Comparison of ENCODE assay signal across 8 cellular contexts in genomic region chr15:31364301-31365031, GRCh38. TPM values are rescaled to one million over a fixed set of nuclear protein-coding genes. Genes with fewer than 3 reads are reported as not detected.
DNase-seq lines count a peak whose midpoint lies in the region; ATAC-seq, FAIRE-seq and TF ChIP-seq lines count a peak whose summit lies in the region.

No MANE protein-coding gene starts in this region.

- no peaks in the 10 kb centered on the region for H3K9me3 ChIP-seq in H9 (ENCODE audit: control insufficient read depth, low read depth, low read length)
- H3K9me3 ChIP-seq in H1 (ENCODE audit: insufficient read depth in 2 of 2, low read depth in 1 of 2, low read length in 1 of 2): no peaks in the 10 kb centered on the region

- no peak overlapping the region for H3K4me3 ChIP-seq in H1 (ENCODE audit: extremely low read depth in 1 of 4, insufficient read depth in 2 of 4, low read depth in 3 of 4, low read length in 4 of 4)

- no peak overlapping the region for H2BK20ac ChIP-seq in H9 (ENCODE audit: low read depth, low read length, poor library complexity, severe bottlenecking)
- H2BK20ac ChIP-seq in H1 (ENCODE audit: low read length): peak overlapping the region; percentile 5; the same call in 1 of the 2 replicates

- H3K56ac ChIP-seq in H9 (ENCODE audit: insufficient read length, low read depth, low read length): no peak overlapping the region
- H3K56ac ChIP-seq in H1 (replicated peaks; ENCODE audit: insufficient read length, low read depth, low read length): no peak overlapping the region

- H3K36me3 Mint-ChIP-seq in H9 (ENCODE audit: insufficient read depth in 1 of 3, low read depth in 3 of 3) (peaks cover under 1 to 8% (median 4%) of the 10 kb centered on the region in 3 experiments; a peak in 2 of 7 replicates), progenitor cell of endocrine pancreas (ENCODE audit: insufficient read depth) (no peaks in the 10 kb centered on the region)

- H3K18ac ChIP-seq in H9 (ENCODE audit: insufficient read length, low read depth, low read length) (no peak overlapping the region), H1 (ENCODE audit: extremely low read depth, low read length) (peak overlapping the region; percentile 0)

- H3T11ph ChIP-seq in H9 (ENCODE audit: low read length): no peak overlapping the region

- ATAC-seq in GM19324 (IDR thresholded peaks at IDR 0.05; ENCODE audit: low FRiP score, unreplicated experiment) (no peak), GM18517 (IDR thresholded peaks at IDR 0.05; ENCODE audit: unreplicated experiment) (no peak)

- H3K79me1 ChIP-seq in H9 (ENCODE audit: insufficient read depth, low read depth, low read length, poor library complexity, severe bottlenecking) (no peaks in the 10 kb centered on the region), H1 (ENCODE audit: low read depth, low read length) (peaks cover 16% of the 10 kb centered on the region)

- H3K27ac ChIP-seq in H9 (ENCODE audit: insufficient read length, low read depth, low read length): no peak overlapping the region
- H3K27ac ChIP-seq in H1 (ENCODE audit: low read depth, low read length): no peak overlapping the region

- H4K20me1 ChIP-seq in H9 (ENCODE audit: control insufficient read depth, insufficient read depth, insufficient read length): no peaks in the 10 kb centered on the region
- peaks cover 8 to 18% of the 10 kb centered on the region in 2 experiments for H4K20me1 ChIP-seq in H1 (replicated peaks in 1 of 2; ENCODE audit: control insufficient read depth in 1 of 2, insufficient read depth in 2 of 2, low read length in 2 of 2)

- WGBS in H9 (ENCODE audit: extremely low coverage, insufficient read length, low lambda C conversion rate): no CpG with 5 or more reads among the region's 10 CpGs
- 78% methylated on average over 10 of the region's 10 CpGs; no CpG with 5 or more reads in 1 of the 2 experiments for WGBS in H1 (ENCODE audit: extremely low coverage in 1 of 2, insufficient coverage in 1 of 2, insufficient read length in 1 of 2, insufficient replicate concordance in 2 of 2, low coverage in 1 of 2, low lambda C conversion rate in 2 of 2, missing lambda C conversion rate in 1 of 2), 2 experiments

- peaks cover under 1 to 6% of the 10 kb centered on the region in 2 experiments; a peak in 3 of 5 replicates for H3K9me3 Mint-ChIP-seq in H9
- no peaks in the 10 kb centered on the region for H3K9me3 Mint-ChIP-seq in progenitor cell of endocrine pancreas (ENCODE audit: low read depth)

- peaks cover 29% of the 10 kb centered on the region for H3K4me1 ChIP-seq in H9 (ENCODE audit: insufficient read depth, low read length)
- peaks cover 11 to 61% (median 51%) of the 10 kb centered on the region in 4 experiments for H3K4me1 ChIP-seq in H1 (replicated peaks in 1 of 4; ENCODE audit: control insufficient read depth in 3 of 4, insufficient read depth in 4 of 4, low read length in 3 of 4)

- no peak overlapping the region for H2BK15ac ChIP-seq in H9 (ENCODE audit: low read depth, low read length)
- peak overlapping the region; percentile 65; the same call in 1 of the 2 replicates for H2BK15ac ChIP-seq in H1 (ENCODE audit: low read length)

- POLR2A ChIA-PET in H1 (lab: Charles Lee; ENCODE audit: partially characterized antibody): interaction anchor here (1.0 to 1.9 kb wide), 3 partner anchors 9 to 38 kb away, joined by 3 to 6 read pairs (median 4); partner anchors contain the start of gene KLF13

- no peak overlapping the region for H3K9ac ChIP-seq in H9 (ENCODE audit: extremely low read depth, insufficient read length, low read length)
- no peak overlapping the region for H3K9ac ChIP-seq in H1 (replicated peaks in 1 of 4; ENCODE audit: extremely low read depth in 1 of 4, low read depth in 3 of 4, low read length in 3 of 4)

- H3K4ac ChIP-seq in H9 (ENCODE audit: low read depth, low read length) (no peak overlapping the region), H1 (replicated peaks; ENCODE audit: insufficient read length, low read depth, low read length) (no peak overlapping the region)

- H3K23ac ChIP-seq in H9 (ENCODE audit: insufficient read length, low read depth, low read length) (no peak overlapping the region), H1 (ENCODE audit: insufficient read length) (no peak overlapping the region)

- CTCF ChIA-PET in H1 (lab: Charles Lee; ENCODE audit: partially characterized antibody): interaction anchor here (0.9 to 3.6 kb wide), 8 partner anchors 11 to 236 kb away, joined by 3 to 31 read pairs (median 4); no protein-coding TSS in a partner anchor

- H3K27me3 ChIP-seq in H9 (ENCODE audit: insufficient read depth, low read length) (no peaks in the 10 kb centered on the region), H1 (replicated peaks in 1 of 4; ENCODE audit: control insufficient read depth in 3 of 4, extremely low read depth in 1 of 4, insufficient read depth in 3 of 4, low read length in 3 of 4) (no peaks in the 10 kb centered on the region)

- H3K4me2 ChIP-seq in H9 (ENCODE audit: insufficient read depth, insufficient read length, low read length) (no peak overlapping the region), H1 (ENCODE audit: insufficient read depth in 1 of 2, low read depth in 2 of 2, low read length in 2 of 2) (peak overlapping the region; percentile 33 to 37; a peak in 3 of 4 replicates)

- H2AK5ac ChIP-seq in H9 (ENCODE audit: insufficient read length, low read length): no peak overlapping the region
- 0 out of 2 replicates have a peak overlapping the region, but pooled peaks have one; percentile 26 for H2AK5ac ChIP-seq in H1 (ENCODE audit: low read depth, low read length)

- H3K23me2 ChIP-seq in H9 (ENCODE audit: insufficient read length, low read depth, low read length, poor library complexity, severe bottlenecking): peaks cover 2% of the 10 kb centered on the region
- H3K23me2 ChIP-seq in H1 (ENCODE audit: low read depth, low read length): no peaks in the 10 kb centered on the region

- no peak for TF ChIP-seq EP300 in H1 (IDR thresholded peaks at IDR 0.05; ENCODE audit: borderline replicate concordance in 1 of 2, low read depth in 2 of 2, low read length in 2 of 2)

- H3K4me1 Mint-ChIP-seq in H9: peaks cover 77 to 85% of the 10 kb centered on the region in 2 experiments
- H3K4me1 Mint-ChIP-seq in progenitor cell of endocrine pancreas (ENCODE audit: low read depth): peaks cover 42% of the 10 kb centered on the region

- H3K27me3 Mint-ChIP-seq in H9 (ENCODE audit: low read depth) (no peaks in the 10 kb centered on the region; the same call in none of the 2 replicates), progenitor cell of endocrine pancreas (no peaks in the 10 kb centered on the region)

- no peak overlapping the region for H2AFZ ChIP-seq in H9 (ENCODE audit: low read length)
- H2AFZ ChIP-seq in H1 (ENCODE audit: low read length): no peak overlapping the region

- H4K8ac ChIP-seq in H9 (replicated peaks; ENCODE audit: insufficient read length, low read depth, low read length): no peak overlapping the region
- no peak overlapping the region for H4K8ac ChIP-seq in H1 (ENCODE audit: extremely low read depth, insufficient read depth, low read length)

- no peak overlapping the region for H4K5ac ChIP-seq in H9 (ENCODE audit: insufficient read length, low read depth, low read length)
- H4K5ac ChIP-seq in H1 (ENCODE audit: insufficient read length, low read depth, low read length): no peak overlapping the region

- no peak overlapping the region for H3K4me3 Mint-ChIP-seq in H9
- H3K4me3 Mint-ChIP-seq in progenitor cell of endocrine pancreas (ENCODE audit: low read depth): no peak overlapping the region

- TF ChIP-seq RAD21 in H1 (IDR thresholded peaks at IDR 0.05 in 1 of 2, conservative IDR thresholded peaks at IDR 0.05 in 1 of 2; ENCODE audit: low read depth in 2 of 2, low read length in 2 of 2): no peak

- H3K79me2 ChIP-seq in H9 (ENCODE audit: insufficient read depth, low read length) (no peaks in the 10 kb centered on the region; the same call in 1 of the 2 replicates), H1 (ENCODE audit: control insufficient read depth in 1 of 2, insufficient read depth in 2 of 2, low read length in 2 of 2) (peaks cover 0 to 50% of the 10 kb centered on the region in 2 experiments; a peak in 2 of 4 replicates)

- H2BK12ac ChIP-seq in H9 (ENCODE audit: insufficient read length, low read depth, low read length): no peak overlapping the region
- H2BK12ac ChIP-seq in H1 (ENCODE audit: low read depth, low read length): no peak overlapping the region; the same call in 1 of the 2 replicates

- DNase-seq in H9 (peak; percentile 63), OCI-M2 (lab: John Stamatoyannopoulos, UW; ENCODE audit: unreplicated experiment) (peak; percentile 14), H1 (ENCODE audit: low read depth in 1 of 2, low spot score in 2 of 2) (no peak), progenitor cell of endocrine pancreas (ENCODE audit: low spot score, unreplicated experiment) (no peak), NCI-H1930 (lab: John Stamatoyannopoulos, UW) (no peak), NCI-H510A (lab: John Stamatoyannopoulos, UW) (no peak)

- no peak overlapping the region for H3K27ac Mint-ChIP-seq in H9
- peak overlapping the region; percentile 45 for H3K27ac Mint-ChIP-seq in progenitor cell of endocrine pancreas

- H2BK120ac ChIP-seq in H9 (ENCODE audit: low read depth, low read length, poor library complexity, severe bottlenecking) (no peak overlapping the region), H1 (replicated peaks; ENCODE audit: low read depth, low read length) (no peak overlapping the region)

- H4K91ac ChIP-seq in H9 (ENCODE audit: insufficient read length, low read depth, low read length) (no peak overlapping the region), H1 (replicated peaks; ENCODE audit: insufficient read length, low read length) (peak overlapping the region; percentile 25)

- no peak for FAIRE-seq in H1 (lab: Jason Lieb, UNC)

- no peak for TF ChIP-seq POLR2A in H1 (IDR thresholded peaks at IDR 0.05; ENCODE audit: control extremely low read depth in 1 of 2, low read depth in 2 of 2, low read length in 2 of 2)

- H3K36me3 ChIP-seq in H1 (ENCODE audit: control insufficient read depth in 2 of 4, insufficient read depth in 4 of 4, low read length in 3 of 4): no peaks in the 10 kb centered on the region

- no peak overlapping the region; the same call in 1 of the 2 replicates for H3K14ac ChIP-seq in H9 (ENCODE audit: insufficient read depth, low read length)
- H3K14ac ChIP-seq in H1 (ENCODE audit: insufficient read length): no peak overlapping the region

- no peak for TF ChIP-seq CTCF in H9 (conservative IDR thresholded peaks at IDR 0.05)
- TF ChIP-seq CTCF in H1 (IDR thresholded peaks at IDR 0.05; ENCODE audit: control extremely low read depth in 1 of 3, insufficient read depth in 1 of 3, low read depth in 1 of 3, low read length in 3 of 3): no peak
- no peak for TF ChIP-seq CTCF in progenitor cell of endocrine pancreas (IDR thresholded peaks at IDR 0.05; ENCODE audit: unreplicated experiment)

- H2BK5ac ChIP-seq in H9 (ENCODE audit: insufficient read length, low read length) (no peak overlapping the region), H1 (ENCODE audit: low read depth, low read length) (peak overlapping the region; percentile 38; the same call in 1 of the 2 replicates)

RNA-seq across cellular contexts. Expression of gene KLF13, which starts 37.8 kb away (rescaled TPM):
- total RNA-seq in H9 (2021): 30.6 and 33.4 TPM in 2 replicates
- total RNA-seq in H1 (2021; fragmentation: NEBNext Ultra II Directional; extraction: Animal tissue kit (Norgen Biotek cat#: 25700)): 32.4 and 33.4 TPM in 2 replicates
- polyA plus RNA-seq in H1 (2011; rRNA removed): 15.7 and 18.3 TPM in 2 replicates
- polyA plus RNA-seq in H1 (2011; cell fraction: cytosol; rRNA removed): 16.2 TPM
- 17.3 TPM for polyA plus RNA-seq in H1 (2011; cell fraction: nucleus; rRNA removed)
- 21.5 to 39.3 TPM (median 24.4 TPM) in 4 replicates for polyA plus RNA-seq in H1 (2012, experiment 1 of 2)
- polyA plus RNA-seq in H1 (2012, experiment 2 of 2): 13.0 TPM
- polyA plus RNA-seq in H1 (2013, experiment 1 of 2): 34.5 TPM
- polyA plus RNA-seq in H1 (2013, experiment 2 of 2): 37.8 TPM
- 15.4 and 21.4 TPM in 2 replicates for polyA minus RNA-seq in H1 (2011; rRNA and poly(A)+ RNA removed)
- polyA minus RNA-seq in H1 (2011; cell fraction: cytosol; rRNA and poly(A)+ RNA removed): 21.7 TPM
- 10.9 TPM for polyA minus RNA-seq in H1 (2011; cell fraction: nucleus; rRNA and poly(A)+ RNA removed)
- 26.9 and 34.0 TPM in 2 replicates for total RNA-seq in progenitor cell of endocrine pancreas

Comparison
In these comparisons a context has a peak if more than half of its experiments do, and no peak if none do; other contexts are left out.
1. DNase-seq: peak in H9 (single experiment) and OCI-M2 (single experiment); none in H1 (0 of 2), progenitor cell of endocrine pancreas (single experiment), NCI-H1930 (0 of 2) and NCI-H510A (single experiment).